ENCODE assay signal across 26 cellular contexts in the genomic region with DNA sequence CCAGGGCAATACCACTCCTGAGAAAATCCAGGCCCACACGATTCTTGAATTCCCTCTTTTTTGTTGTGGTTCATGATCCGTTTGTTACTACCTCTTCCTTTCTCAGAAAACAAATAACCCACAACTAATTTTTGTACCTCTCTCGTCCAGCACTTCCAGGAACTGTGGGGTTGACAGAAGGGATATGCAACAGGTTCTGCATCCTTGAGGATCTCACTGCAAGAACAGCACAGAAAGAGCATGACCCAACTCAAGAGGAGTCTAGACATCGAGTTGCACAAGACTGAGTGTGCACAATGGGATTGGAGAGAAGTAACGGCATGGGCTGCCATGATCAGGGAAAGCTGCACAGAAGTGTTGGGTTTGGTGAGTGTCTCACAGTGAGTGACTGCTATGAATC.
"Had no signal": no experiment of that assay in that cellular context is flagged by ENCODE, and none has a peak within 500 bp of the region (broad histone marks: within the 10 kb centered on the region; RNA-seq: fewer than 3 reads in every experiment).

No MANE protein-coding gene starts in this region.

- H3K36me3 ChIP-seq: left ventricle myocardium inferior, ovary, right atrium auricular region, stomach, thyroid gland, transverse colon, upper lobe of left lung had no signal

- H3K4me1 Mint-ChIP-seq: immature natural killer cell; mesothelial cell of epicardium; naive B cell; natural killer cell; stimulated activated naive B cell treated with anti-CD40 and anti-IgM and Interleukin-4, amounts not matched to agents 10 μg/mL and 1 μg/mL and 100 μg/mL, for 72 hours had no signal

- H3K4me3 Mint-ChIP-seq: immature natural killer cell; mesothelial cell of epicardium; naive B cell; natural killer cell; nephron progenitor cell; stimulated activated naive B cell treated with anti-CD40 and anti-IgM and Interleukin-4, amounts not matched to agents 10 μg/mL and 1 μg/mL and 100 μg/mL, for 72 hours had no signal

- ATAC-seq: natural killer cell; sciatic nerve; stimulated activated naive B cell treated with anti-CD40 and anti-IgM and Interleukin-4, amounts not matched to agents 10 μg/mL and 1 μg/mL and 100 μg/mL, for 72 hours; stimulated activated naive CD8-positive, alpha-beta T cell treated with anti-CD3 and anti-CD28 coated beads, Interleukin-15, Interleukin-2, amounts not matched to agents 100 U/mL and 50 U/mL, for 24 hours had no signal

- H3K27ac Mint-ChIP-seq: immature natural killer cell; mesothelial cell of epicardium; naive B cell; natural killer cell; nephron progenitor cell; progenitor cell of endocrine pancreas; stimulated activated naive B cell treated with anti-CD40 and anti-IgM and Interleukin-4, amounts not matched to agents 10 μg/mL and 1 μg/mL and 100 μg/mL, for 72 hours had no signal

- H3K27me3 ChIP-seq: ovary, right atrium auricular region, stomach, testis, thyroid gland, transverse colon, upper lobe of left lung had no signal

- H3K4me3 ChIP-seq: left ventricle myocardium inferior, lung, ovary, right atrium auricular region, skin epidermis, stomach, testis, thyroid gland, transverse colon, upper lobe of left lung had no signal

- H3K36me3 Mint-ChIP-seq: immature natural killer cell; mesothelial cell of epicardium; naive B cell; natural killer cell; stimulated activated naive B cell treated with anti-CD40 and anti-IgM and Interleukin-4, amounts not matched to agents 10 μg/mL and 1 μg/mL and 100 μg/mL, for 72 hours had no signal

- H3K9me3 ChIP-seq: left ventricle myocardium inferior, ovary, right atrium auricular region, stomach, testis, thyroid gland, transverse colon, upper lobe of left lung had no signal

- FAIRE-seq: islet of Langerhans, kidney had no signal

- H3K4me1 ChIP-seq: thyroid gland, transverse colon, upper lobe of left lung had no signal

- H3K27ac ChIP-seq: left ventricle myocardium inferior, ovary, right atrium auricular region, skin epidermis, stomach, testis, thyroid gland, transverse colon, upper lobe of left lung had no signal

- H3K9me3 Mint-ChIP-seq: mesothelial cell of epicardium; nephron progenitor cell; stimulated activated naive B cell treated with anti-CD40 and anti-IgM and Interleukin-4, amounts not matched to agents 10 μg/mL and 1 μg/mL and 100 μg/mL, for 72 hours had no signal

- H3K27me3 Mint-ChIP-seq: stimulated activated naive B cell treated with anti-CD40 and anti-IgM and Interleukin-4, amounts not matched to agents 10 μg/mL and 1 μg/mL and 100 μg/mL, for 72 hours had no signal

- DNase-seq: immature natural killer cell; kidney; left ventricle myocardium inferior; mesendoderm; naive B cell; natural killer cell; nephron progenitor cell; ovary; stimulated activated CD4-positive, alpha-beta T cell treated with anti-CD3 and anti-CD28 coated beads, Interleukin-12 subunit alpha, Interleukin-12 subunit beta, amount 100 ng/mL, for 4 hours; stimulated activated CD4-positive, alpha-beta T cell treated with anti-CD3 and anti-CD28 coated beads, Interleukin-15, amount 100 ng/mL, for 24 hours; stimulated activated CD4-positive, alpha-beta T cell treated with anti-CD3 and anti-CD28 coated beads, Interleukin-2, amount 100 ng/mL, for 24 hours; stimulated activated CD4-positive, alpha-beta T cell treated with anti-CD3 and anti-CD28 coated beads, Interleukin-4, amount 100 ng/mL, for 1 hour; stimulated activated naive B cell treated with anti-CD40 and anti-IgM and Interleukin-4, amounts not matched to agents 10 μg/mL and 1 μg/mL and 100 μg/mL, for 72 hours; stimulated activated naive CD8-positive, alpha-beta T cell treated with anti-CD3 and anti-CD28 coated beads, Interleukin-15, Interleukin-2, amounts not matched to agents 100 U/mL and 50 U/mL, for 24 hours; testis; thyroid gland; transverse colon; upper lobe of left lung had no signal
